30 cellular contexts compared by ENCODE assay signal in the genomic region with DNA sequence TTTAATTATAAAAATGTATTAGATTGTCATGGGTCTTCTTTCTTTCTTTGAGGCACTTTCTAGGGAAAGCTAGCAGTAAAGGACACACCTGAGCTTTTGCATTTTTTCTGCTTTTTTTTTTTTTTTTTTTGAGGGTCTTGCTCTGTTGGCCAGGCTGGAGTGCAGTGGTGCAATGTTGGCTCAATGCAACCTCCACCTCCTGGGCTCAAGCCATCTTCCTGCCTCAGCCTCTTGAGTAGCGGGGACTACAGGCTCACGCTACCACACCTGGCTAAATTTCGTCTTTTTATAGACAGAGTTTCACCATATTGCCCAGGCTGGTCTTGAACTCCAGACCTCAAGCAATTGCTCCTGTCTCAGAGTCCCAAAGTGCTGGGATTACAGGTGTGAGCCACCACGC.
"Had no signal": no experiment of that assay in that cellular context is flagged by ENCODE, and none has a peak within 500 bp of the region (broad histone marks: within the 10 kb centered on the region; RNA-seq: fewer than 3 reads in every experiment).

No MANE protein-coding gene starts in this region.

- H3K4me3 ChIP-seq: neural progenitor cell, psoas muscle, skin epidermis, smooth muscle cell, spleen, suprapubic skin, testis, tibial artery, transverse colon, upper lobe of right lung, uterus had no signal

- H3K4me2 ChIP-seq: neural progenitor cell, smooth muscle cell had no signal

- DNase-seq: naive thymus-derived CD4-positive, alpha-beta T cell; natural killer cell; nucleus accumbens; posterior cingulate gyrus; psoas muscle; right cardiac atrium; spleen; stimulated activated CD4-positive, alpha-beta T cell treated with anti-CD3 and anti-CD28 coated beads, Interleukin-12 subunit alpha, Interleukin-12 subunit beta, amount 100 ng/mL, for 4 hours; stimulated activated CD4-positive, alpha-beta T cell treated with anti-CD3 and anti-CD28 coated beads, Interleukin-1b, Interleukin-23, amount 100 ng/mL, for 48 hours; stimulated activated CD4-positive, alpha-beta T cell treated with anti-CD3 and anti-CD28 coated beads, Interleukin-4, amount 100 ng/mL, for 1 hour; stimulated activated CD4-positive, alpha-beta T cell treated with anti-CD3 and anti-CD28 coated beads, Interleukin-4, amount 100 ng/mL, for 4 hours; stimulated activated CD8-positive, alpha-beta memory T cell treated with anti-CD3 and anti-CD28 coated beads, Interleukin-4, amount 100 ng/mL, for 48 hours; stimulated activated naive CD4-positive, alpha-beta T cell; stimulated activated naive CD8-positive, alpha-beta T cell treated with anti-CD3 and anti-CD28 coated beads, Interleukin-15, amount 100 ng/mL, for 72 hours; stimulated activated naive CD8-positive, alpha-beta T cell treated with anti-CD3 and anti-CD28 coated beads, Interleukin-15, Interleukin-2, amounts not matched to agents 100 U/mL and 50 U/mL, for 24 hours; substantia nigra; testis; tibial artery; transverse colon; upper lobe of right lung; uterus had no signal

- H3K9me3 ChIP-seq: psoas muscle, spleen, suprapubic skin, testis, tibial artery, transverse colon, upper lobe of right lung, uterus had no signal

- H3K4me1 Mint-ChIP-seq: neural progenitor cell had no signal

- H3K27ac Mint-ChIP-seq: nephron; neural progenitor cell; stimulated activated memory B cell treated with anti-CD40 and anti-IgM and Interleukin-4, amounts not matched to agents 10 μg/mL and 1 μg/mL and 100 μg/mL, for 72 hours; stimulated activated naive CD8-positive, alpha-beta T cell treated with anti-CD3 and anti-CD28 coated beads, Interleukin-15, amount 100 ng/mL, for 72 hours; type B pancreatic cell had no signal

- H3K4me1 ChIP-seq: neural progenitor cell, testis, uterus had no signal

- H3K9ac ChIP-seq: neural progenitor cell, parathyroid adenoma had no signal

- H3K27me3 Mint-ChIP-seq: naive thymus-derived CD4-positive, alpha-beta T cell; stimulated activated memory B cell treated with anti-CD40 and anti-IgM and Interleukin-4, amounts not matched to agents 10 μg/mL and 1 μg/mL and 100 μg/mL, for 72 hours; stimulated activated naive CD8-positive, alpha-beta T cell treated with anti-CD3 and anti-CD28 coated beads, Interleukin-15, amount 100 ng/mL, for 72 hours; type B pancreatic cell had no signal

- ATAC-seq: naive thymus-derived CD4-positive, alpha-beta T cell; natural killer cell; psoas muscle; right cardiac atrium; sciatic nerve; stimulated activated memory B cell treated with anti-CD40 and anti-IgM and Interleukin-4, amounts not matched to agents 10 μg/mL and 1 μg/mL and 100 μg/mL, for 72 hours; stimulated activated naive CD8-positive, alpha-beta T cell treated with anti-CD3 and anti-CD28 coated beads, Interleukin-15, amount 100 ng/mL, for 72 hours; stimulated activated naive CD8-positive, alpha-beta T cell treated with anti-CD3 and anti-CD28 coated beads, Interleukin-15, Interleukin-2, amounts not matched to agents 100 U/mL and 50 U/mL, for 24 hours; upper lobe of right lung had no signal

- H3K4me3 Mint-ChIP-seq: natural killer cell; nephron; neural progenitor cell; stimulated activated memory B cell treated with anti-CD40 and anti-IgM and Interleukin-4, amounts not matched to agents 10 μg/mL and 1 μg/mL and 100 μg/mL, for 72 hours; stimulated activated naive CD8-positive, alpha-beta T cell treated with anti-CD3 and anti-CD28 coated beads, Interleukin-15, amount 100 ng/mL, for 72 hours; type B pancreatic cell had no signal

- H3K27me3 ChIP-seq: neural progenitor cell, spleen, suprapubic skin, testis, tibial artery, transverse colon, upper lobe of right lung, uterus had no signal

- H2AFZ ChIP-seq: neural progenitor cell, parathyroid adenoma had no signal

- H3K36me3 Mint-ChIP-seq: natural killer cell had no signal

- H3K27ac ChIP-seq: neural progenitor cell, parathyroid adenoma, psoas muscle, skin epidermis, spleen, suprapubic skin, testis, tibial artery, transverse colon, upper lobe of right lung, uterus had no signal

- H3K36me3 ChIP-seq: suprapubic skin, tibial artery, upper lobe of right lung, uterus had no signal
